ENCODE assay signal across 22 cellular contexts in the genomic region with DNA sequence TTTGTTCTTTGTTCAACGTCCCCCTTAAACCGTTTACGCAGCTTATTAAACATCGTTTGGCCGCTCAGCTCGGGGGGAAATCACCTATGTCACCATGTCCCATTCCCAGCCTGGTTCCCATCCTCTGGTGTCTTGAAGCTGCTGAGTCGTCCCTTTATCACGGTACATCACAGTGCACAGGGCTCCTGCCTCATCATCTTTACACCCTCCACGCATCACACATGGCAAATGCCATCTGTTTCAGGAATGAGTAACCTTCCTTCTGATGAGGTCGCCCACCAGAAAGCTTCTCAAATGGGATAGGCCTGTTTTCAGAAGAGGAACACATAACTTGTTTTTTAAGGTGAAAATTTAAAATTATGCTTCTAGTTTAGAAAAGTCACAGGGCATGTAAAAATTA. TPM values are rescaled to one million over a fixed set of nuclear protein-coding genes. Genes with fewer than 3 reads are reported as not detected.
"Had no signal": no experiment of that assay in that cellular context is flagged by ENCODE, and none has a peak within 500 bp of the region (broad histone marks: within the 10 kb centered on the region; RNA-seq: fewer than 3 reads in every experiment).

No MANE protein-coding gene starts in this region.

- H3K27me3 ChIP-seq: ascending aorta, ovary, upper lobe of left lung had no signal

- ATAC-seq: activated CD8-positive, alpha-beta T cell treated with anti-CD3 and anti-CD28 coated beads, Interleukin-2, amount 10 ng/mL, durations not matched to agents 7 days and 5 days; esophagus mucosa; gastroesophageal sphincter; heart left ventricle; left colon; natural killer cell treated with Interleukin-12 subunit alpha and Interleukin-12 subunit beta and Interleukin-15 and Interleukin-18, amount 100 ng/mL, for 72 hours had no signal

- DNase-seq: activated CD4-positive, alpha-beta T cell treated with anti-CD3 and anti-CD28 coated beads, Interleukin-2, amount 10 ng/mL, durations not matched to agents 7 days and 5 days; activated CD4-positive, CD25-positive, alpha-beta regulatory T cell treated with anti-CD3 and anti-CD28 coated beads, Interleukin-2, amount 50 U/mL, for 72 hours; activated CD8-positive, alpha-beta T cell treated with anti-CD3 and anti-CD28 coated beads, Interleukin-2, amount 10 ng/mL, durations not matched to agents 7 days and 5 days; activated gamma-delta T cell treated with Interleukin-2 at 50 U/mL for 16 hours; adrenal gland; brain microvascular endothelial cell; dermis blood vessel endothelial cell; effector memory CD4-positive, alpha-beta T cell; heart left ventricle; left colon; ovary; stimulated activated CD4-positive, alpha-beta T cell treated with anti-CD3 and anti-CD28 coated beads, Interleukin-4, amount 100 ng/mL, for 24 hours; stimulated activated naive CD4-positive, alpha-beta T cell treated with Interleukin-2 at 50 U/mL for 16 hours; upper lobe of left lung; WERI-Rb-1 had no signal

- H3K4me1 ChIP-seq: adrenal gland, ascending aorta, gastroesophageal sphincter, prostate gland had no signal

- H3K27ac ChIP-seq: adrenal gland, ascending aorta, brain microvascular endothelial cell, gastroesophageal sphincter, heart left ventricle, neutrophil, ovary, prostate gland, upper lobe of left lung, WERI-Rb-1 had no signal

RNA-seq across cellular contexts. Expression of a gene that starts 7.9 kb away (rescaled TPM):
- total RNA-seq: activated CD4-positive, alpha-beta T cell treated with anti-CD3 and anti-CD28 coated beads, Interleukin-2, amount 10 ng/mL, durations not matched to agents 7 days and 5 days; activated CD8-positive, alpha-beta T cell treated with anti-CD3 and anti-CD28 coated beads, Interleukin-2, amount 10 ng/mL, durations not matched to agents 7 days and 5 days; natural killer cell treated with Interleukin-12 subunit alpha and Interleukin-12 subunit beta and Interleukin-15 and Interleukin-18, amount 100 ng/mL, for 72 hours; T-helper 2 cell treated with Interferon-gamma antibody and Interleukin-4, amounts not matched to agents 100 ng/mL and 5 ng/mL, for 36 hours had no signal
